21 cellular contexts compared by ENCODE assay signal in genomic region chr1:167339405-167339804, GRCh38.
"Had no signal": no experiment of that assay in that cellular context is flagged by ENCODE, and none has a peak within 500 bp of the region (broad histone marks: within the 10 kb centered on the region; RNA-seq: fewer than 3 reads in every experiment).

No MANE protein-coding gene starts in this region.

- H3K4me2 ChIP-seq: SK-N-SH had no signal

- H3K4me3 ChIP-seq: MG63 had no signal

- H3K9me3 ChIP-seq: MG63, SK-N-SH had no signal

- DNase-seq: KBM-7, MG63, NCI-H1092, NCI-H1105 treated with DMSO at 0.1 percent for 48 hours, NCI-H1417 treated with DMSO at 0.1 percent for 48 hours, NCI-H146, NCI-H1694 treated with DMSO at 0.1 percent for 48 hours, NCI-H1930, NCI-H2081, NCI-H2107, NCI-H2227 treated with DMSO at 0.1 percent for 48 hours, NCI-H446, NCI-H510A, NCI-H524 treated with DMSO at 0.1 percent for 48 hours, NCI-H69, NCI-H774, PC-3, SHP77, SK-N-SH had no signal

- H3K27ac ChIP-seq: RWPE1 had no signal

- H3K27me3 ChIP-seq: MG63 had no signal

- ATAC-seq: Panc1, PC-3 had no signal
